Comparison of ENCODE assay signal across 8 cellular contexts in the genomic region with DNA sequence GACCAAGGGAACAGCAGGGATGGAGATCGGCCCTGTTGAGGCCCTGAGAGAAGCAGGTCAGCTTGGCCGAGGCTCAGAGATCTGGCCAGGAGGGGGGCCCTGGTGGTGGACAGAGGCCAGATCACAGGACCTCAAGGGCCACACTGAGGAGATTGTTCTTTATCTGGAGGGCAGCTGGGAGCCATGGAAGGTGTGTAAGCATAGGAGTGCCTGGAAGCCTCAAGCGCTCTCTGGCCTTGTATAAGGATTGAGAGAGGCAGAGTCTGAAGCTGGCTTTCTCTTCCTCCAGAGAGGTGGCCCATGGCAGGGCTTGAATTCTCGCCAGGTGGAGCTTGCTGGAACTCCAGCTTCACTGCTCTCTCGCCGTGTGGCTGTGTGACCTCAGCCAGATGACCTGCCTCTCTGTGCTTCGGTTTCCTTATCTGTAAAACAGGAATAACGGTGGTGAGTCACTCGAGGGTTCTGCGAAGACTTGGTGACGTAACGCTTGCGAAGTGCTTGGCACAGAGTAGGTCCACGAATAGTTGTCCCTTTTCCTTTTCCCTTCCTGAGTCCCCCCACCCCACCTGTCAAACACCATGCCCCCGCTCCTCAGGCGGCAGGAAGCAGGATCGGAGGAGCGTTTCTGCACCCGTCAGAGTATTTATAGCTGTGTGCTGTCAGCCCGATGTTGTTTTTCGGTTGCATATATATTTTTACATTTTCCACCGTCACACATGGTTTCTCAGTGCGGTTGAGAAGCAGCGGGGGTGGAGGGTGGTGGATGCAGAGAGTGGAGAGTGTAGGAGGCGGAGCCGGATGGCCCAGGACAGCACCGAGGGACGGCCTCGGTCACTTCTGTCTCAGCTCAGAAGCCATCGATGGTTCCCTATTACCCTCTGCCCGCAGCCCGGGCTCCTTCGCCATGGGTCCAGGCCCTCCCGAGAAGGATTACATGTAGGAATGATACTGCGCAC. TPM values are rescaled to one million over a fixed set of nuclear protein-coding genes. Genes with fewer than 3 reads are reported as not detected.
DNase-seq lines count a peak whose midpoint lies in the region; ATAC-seq and TF ChIP-seq lines count a peak whose summit lies in the region.

No MANE protein-coding gene starts in this region.

- intact Hi-C loops in heart right ventricle (cut with DNase I), result loop anchor here in 1 of 10 donors (2.0 kb wide), 1 partner anchor 70 kb away; a partner anchor contains a TSS
- intact Hi-C loops in posterior vena cava (cut with DNase I), result no loop called here

- peak overlapping the region; percentile 92 for H3K9ac ChIP-seq in BLaER1

- H3K4me2 ChIP-seq in BLaER1, result peak overlapping the region; percentile 87

- H3K4me1 ChIP-seq in BLaER1 (peaks cover 95% of the 10 kb centered on the region), heart right ventricle (peaks cover 2 to 36% (median 21%) of the 10 kb centered on the region in 9 donors)

- ATAC-seq in GM19467 (IDR thresholded peaks at IDR 0.05; ENCODE audit: unreplicated experiment), result peak; percentile 63
- peak; percentile 61 to 84 (median 79) for ATAC-seq in heart right ventricle

- no peaks in the 10 kb centered on the region for H4K20me1 ChIP-seq in BLaER1

- H3K27me3 ChIP-seq in BLaER1 (no peaks in the 10 kb centered on the region), HL-60 (ENCODE audit: insufficient read depth, poor library complexity, severe bottlenecking) (no peaks in the 10 kb centered on the region), heart right ventricle (no peaks in the 10 kb centered on the region)

- H3K27ac ChIP-seq in BLaER1 (peak overlapping the region; percentile 99), HL-60 (replicated peaks) (0 out of 2 replicates have a peak overlapping the region, but pooled peaks have one; percentile 27), heart right ventricle (peak overlapping the region; percentile 9 to 84 (median 74))

- H3K9me3 ChIP-seq in BLaER1 (no peaks in the 10 kb centered on the region), heart right ventricle (no peaks in the 10 kb centered on the region)

- TF ChIP-seq CTCF in HL-60 (IDR thresholded peaks at IDR 0.05; ENCODE audit: insufficient read depth, low read length) (no peak), heart right ventricle (IDR thresholded peaks at IDR 0.05) (no peak)

- peak overlapping the region; percentile 61 for H3K4me3 ChIP-seq in BLaER1
- peak overlapping the region; percentile 23 for H3K4me3 ChIP-seq in HL-60 (replicated peaks; ENCODE audit: insufficient read depth, low read length)
- H3K4me3 ChIP-seq in heart right ventricle, result peak overlapping the region in 9 of 10 donors; percentile 25 to 53 (median 44)

- 21 to 23% methylated on average over 35 of the region's 35 CpGs for WGBS in heart right ventricle, 2 donors

- H3K36me3 ChIP-seq in BLaER1, result no peaks in the 10 kb centered on the region
- no peaks in the 10 kb centered on the region for H3K36me3 ChIP-seq in heart right ventricle

- DNase-seq in HL-60 (ENCODE audit: low read depth in 1 of 2, low spot score in 1 of 2), result peak; percentile 37 to 59
- DNase-seq in activated CD8-positive, alpha-beta memory T cell treated with anti-CD3 and anti-CD28 coated beads for 4 hours (ENCODE audit: low read depth in 2 of 2), result peak; percentile 34 to 42
- peak; percentile 34 to 43 for DNase-seq in heart right ventricle
- peak; percentile 49 for DNase-seq in stimulated activated CD8-positive, alpha-beta memory T cell treated with anti-CD3 and anti-CD28 coated beads, Interleukin-12 subunit alpha, Interleukin-12 subunit beta, amount 100 ng/mL, for 24 hours (ENCODE audit: extremely low read depth)
- no peak for DNase-seq in posterior vena cava (ENCODE audit: low spot score)
- no peak for DNase-seq in NCI-H2107 (lab: John Stamatoyannopoulos, UW)

RNA-seq across cellular contexts. Expression of a gene that starts 17.0 kb away (rescaled TPM):
- total RNA-seq in heart right ventricle (under 1 TPM in 2 of 10 donors, not detected in 8; 0.09 to 0.24 TPM), posterior vena cava (under 1 TPM in 1 of 2 donors, not detected in 1; 0.05 TPM)
- polyA plus RNA-seq in heart right ventricle, result under 1 TPM in 1 of 2 donors, not detected in 1; 0.01 TPM

Comparison
In these comparisons a context has a peak if more than half of its experiments do, and no peak if none do; other contexts are left out.
1. H3K27ac ChIP-seq: peak in every context shown above with its lines; median percentile 99 in BLaER1; 74 in heart right ventricle; 27 in HL-60.
2. DNase-seq: peak in HL-60 (2 of 2), activated CD8-positive, alpha-beta memory T cell treated with anti-CD3 and anti-CD28 coated beads for 4 hours (2 of 2), heart right ventricle (2 of 2) and stimulated activated CD8-positive, alpha-beta memory T cell treated with anti-CD3 and anti-CD28 coated beads, Interleukin-12 subunit alpha, Interleukin-12 subunit beta, amount 100 ng/mL, for 24 hours (single experiment); none in posterior vena cava (single experiment) and NCI-H2107 (single experiment).
3. Peak in every context shown above with its lines, with median percentiles within 50 percentile points of each other: H3K4me3 ChIP-seq.